In genomic region chr9:109167716-109168115, GRCh38 we compare ENCODE assay signal across 1 cellular context.
TF ChIP-seq lines count a peak whose summit lies in the region.

No MANE protein-coding gene starts in this region.

TF ChIP-seq in HepG2, 621 proteins besides CTCF, POLR2A, EP300 and RAD21:
- TF ChIP-seq, protein P1, sequence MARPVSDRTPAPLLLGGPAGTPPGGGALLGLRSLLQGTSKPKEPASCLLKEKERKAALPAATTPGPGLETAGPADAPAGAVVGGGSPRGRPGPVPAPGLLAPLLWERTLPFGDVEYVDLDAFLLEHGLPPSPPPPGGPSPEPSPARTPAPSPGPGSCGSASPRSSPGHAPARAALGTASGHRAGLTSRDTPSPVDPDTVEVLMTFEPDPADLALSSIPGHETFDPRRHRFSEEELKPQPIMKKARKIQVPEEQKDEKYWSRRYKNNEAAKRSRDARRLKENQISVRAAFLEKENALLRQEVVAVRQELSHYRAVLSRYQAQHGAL (CRISPR knock-in tag; IDR thresholded peaks at IDR 0.05; ENCODE audit: not compliant biosample characterization) = no peak
- TF ChIP-seq ZNF501 (CRISPR knock-in tag; IDR thresholded peaks at IDR 0.05) (0 out of 2 replicates have a peak, but pooled peaks have one; percentile 15), HMGXB3 (CRISPR knock-in tag; IDR thresholded peaks at IDR 0.05; ENCODE audit: borderline replicate concordance) (no peak), SALL1 (CRISPR knock-in tag; IDR thresholded peaks at IDR 0.05) (0 out of 2 replicates have a peak, but pooled peaks have one; percentile 7), TFE3 (CRISPR knock-in tag; IDR thresholded peaks at IDR 0.05) (no peak), ZNF44 (CRISPR knock-in tag; IDR thresholded peaks at IDR 0.05) (peak; percentile 99), CHD2 (IDR thresholded peaks at IDR 0.05; ENCODE audit: low read depth, low read length) (no peak)
